ENCODE assay signal across 11 cellular contexts in genomic region chr20:54017846-54018245, GRCh38. TPM values are rescaled to one million over a fixed set of nuclear protein-coding genes. Genes with fewer than 3 reads are reported as not detected.
A peak's percentile ranks its signal among the peaks of the same experiment; 100 is the strongest.
DNase-seq lines count a peak whose midpoint lies in the region; ATAC-seq and TF ChIP-seq lines count a peak whose summit lies in the region.
"Had no signal": no experiment of that assay in that cellular context is flagged by ENCODE, and none has a peak within 500 bp of the region (broad histone marks: within the 10 kb centered on the region; RNA-seq: fewer than 3 reads in every experiment).

No MANE protein-coding gene starts in this region.

- no peak overlapping the region for H2AFZ ChIP-seq in OCI-LY3 (ENCODE audit: low read depth, low read length)

- H3K79me2 ChIP-seq in DOHH2 (ENCODE audit: control insufficient read depth, low read length) (no peaks in the 10 kb centered on the region), OCI-LY3 (ENCODE audit: low read length) (no peaks in the 10 kb centered on the region)

- H3K9me3 Mint-ChIP-seq in mesothelial cell of epicardium = no peaks in the 10 kb centered on the region

- TF ChIP-seq POLR2A in uterus (IDR thresholded peaks at IDR 0.05) = no peak

- H3K36me3 Mint-ChIP-seq in mesothelial cell of epicardium = no peaks in the 10 kb centered on the region

- H3K4me1 ChIP-seq in DOHH2 (ENCODE audit: control insufficient read depth, low read length) (peaks cover 21% of the 10 kb centered on the region), OCI-LY3 (ENCODE audit: low read length) (peaks cover 20% of the 10 kb centered on the region), uterus (no peaks in the 10 kb centered on the region)
- H3K4me1 ChIP-seq: thyroid gland had no signal

- intact Hi-C loops in uterus (cut with DNase I; ENCODE audit: low total_unique reads) = no loop called here

- no peak overlapping the region for H3K9ac ChIP-seq in OCI-LY3 (ENCODE audit: low read length)

- H3K27ac ChIP-seq in DOHH2 (ENCODE audit: low read depth, low read length) = no peak overlapping the region
- H3K27ac ChIP-seq in OCI-LY3 (ENCODE audit: low read length) = peak overlapping the region; percentile 54
- no peak overlapping the region for H3K27ac ChIP-seq in uterus
- H3K27ac ChIP-seq: colonic mucosa, thyroid gland had no signal

- H3K4me2 ChIP-seq in DOHH2 (ENCODE audit: low read length) = peak overlapping the region; percentile 20
- peak overlapping the region; percentile 71 for H3K4me2 ChIP-seq in OCI-LY3 (ENCODE audit: low read length)

- peaks cover 7% of the 10 kb centered on the region for H3K4me1 Mint-ChIP-seq in mesothelial cell of epicardium

- H3K36me3 ChIP-seq in DOHH2 (ENCODE audit: control insufficient read depth, low read length) (no peaks in the 10 kb centered on the region), OCI-LY3 (replicated peaks; ENCODE audit: low read depth, low read length) (no peaks in the 10 kb centered on the region), uterus (no peaks in the 10 kb centered on the region)
- H3K36me3 ChIP-seq: colonic mucosa, thyroid gland had no signal

- H3K27me3 Mint-ChIP-seq in mesothelial cell of epicardium (ENCODE audit: low read depth) = peaks cover 11% of the 10 kb centered on the region

- H3K27me3 ChIP-seq in DOHH2 (ENCODE audit: control insufficient read depth, low read length) (peaks cover 52% of the 10 kb centered on the region), OCI-LY3 (ENCODE audit: low read depth, low read length) (peaks cover 20% of the 10 kb centered on the region), uterus (no peaks in the 10 kb centered on the region)
- H3K27me3 ChIP-seq: colonic mucosa, thyroid gland had no signal

- H3K4me3 ChIP-seq in DOHH2 (ENCODE audit: low read length) (no peak overlapping the region), OCI-LY3 (ENCODE audit: low read length) (peak overlapping the region; percentile 51), uterus (no peak overlapping the region)
- H3K4me3 ChIP-seq: colonic mucosa, thyroid gland had no signal

- no peak for TF ChIP-seq CTCF in DOHH2 (IDR thresholded peaks at IDR 0.05; ENCODE audit: low read depth, low read length, poor library complexity, severe bottlenecking)
- TF ChIP-seq CTCF in OCI-LY3 (IDR thresholded peaks at IDR 0.05; ENCODE audit: low read depth, low read length) = no peak
- no peak for TF ChIP-seq CTCF in uterus (IDR thresholded peaks at IDR 0.05)
- no peak for TF ChIP-seq CTCF in mesothelial cell of epicardium (IDR thresholded peaks at IDR 0.05; ENCODE audit: unreplicated experiment)

- no peaks in the 10 kb centered on the region for H4K20me1 ChIP-seq in DOHH2 (ENCODE audit: control insufficient read depth, insufficient read depth, low read depth, low read length)
- no peaks in the 10 kb centered on the region for H4K20me1 ChIP-seq in OCI-LY3 (ENCODE audit: insufficient read depth, low read length)

- no peaks in the 10 kb centered on the region for H3K9me2 ChIP-seq in DOHH2 (replicated peaks; ENCODE audit: control insufficient read depth, low read length)

- H3K4me3 Mint-ChIP-seq in mesothelial cell of epicardium = no peak overlapping the region

- no peaks in the 10 kb centered on the region for H3K9me3 ChIP-seq in DOHH2 (ENCODE audit: control insufficient read depth, insufficient read depth, low read length)
- H3K9me3 ChIP-seq in OCI-LY3 (ENCODE audit: insufficient read depth, low read length) = no peaks in the 10 kb centered on the region
- no peaks in the 10 kb centered on the region for H3K9me3 ChIP-seq in uterus
- H3K9me3 ChIP-seq: colonic mucosa, thyroid gland had no signal

- ATAC-seq in GM19351 (IDR thresholded peaks at IDR 0.05; ENCODE audit: unreplicated experiment) = peak; percentile 96
- ATAC-seq in HG03025 (IDR thresholded peaks at IDR 0.05; ENCODE audit: low FRiP score, unreplicated experiment) = peak; percentile 91

- no peak overlapping the region for H3K27ac Mint-ChIP-seq in mesothelial cell of epicardium

- H3F3A ChIP-seq in DOHH2 (ENCODE audit: control insufficient read depth, insufficient read depth) = peaks cover 6% of the 10 kb centered on the region

- no peak for DNase-seq in stimulated activated CD4-positive, alpha-beta T cell treated with anti-CD3 and anti-CD28 coated beads, Interleukin-4, amount 100 ng/mL, for 24 hours
- DNase-seq in NCI-H187 treated with DMSO at 0.1 percent for 48 hours (lab: John Stamatoyannopoulos, UW) (no peak), uterus (no peak), mesothelial cell of epicardium (ENCODE audit: low spot score in 2 of 2, unreplicated experiment in 2 of 2) (no peak)
- DNase-seq: C1 segment of cervical spinal cord, colonic mucosa, thyroid gland had no signal

RNA-seq across cellular contexts. Expression of gene BCAS1, which starts 52.5 kb away (rescaled TPM):
- total RNA-seq in uterus (under 1 TPM in 2 of 4 donors, not detected in 2; 0.29 to 0.83 TPM), mesothelial cell of epicardium (0.18 to 0.20 TPM (median 0.20 TPM) in 3 replicates)
